In genomic region chr17:80902197-80903019, GRCh38 we compare ENCODE assay signal across 21 cellular contexts.
DNase-seq lines count a peak whose midpoint lies in the region; ATAC-seq, FAIRE-seq and TF ChIP-seq lines count a peak whose summit lies in the region.
"Had no signal": no experiment of that assay in that cellular context is flagged by ENCODE, and none has a peak within 500 bp of the region (broad histone marks: within the 10 kb centered on the region; RNA-seq: fewer than 3 reads in every experiment).

No MANE protein-coding gene starts in this region.

- no peak for DNase-seq in T-helper 1 cell
- no peak for DNase-seq in GM12891 (ENCODE audit: insufficient read length, low spot score)
- no peak for DNase-seq in activated CD8-positive, alpha-beta T cell treated with anti-CD3 and anti-CD28 coated beads for 36 hours
- DNase-seq in foreskin keratinocyte = no peak
- no peak for DNase-seq in NCI-H2081 (lab: John Stamatoyannopoulos, UW)
- no peak for DNase-seq in NCI-H510A (lab: John Stamatoyannopoulos, UW)
- DNase-seq: 8988T; activated CD4-positive, CD25-positive, alpha-beta regulatory T cell; adrenal gland; DMS 273 treated with DMSO at 0.1 percent for 48 hours; GDM1; NCI-H1436 treated with DMSO at 0.1 percent for 48 hours; NCI-H226; RPMI8226; tibial artery had no signal

- H3K9me3 Mint-ChIP-seq in T-helper 1 cell treated with Interleukin-12 subunit alpha and Interleukin-12 subunit beta and Interleukin-4 antibody, amounts not matched to agents 30 μg/mL and 1 μg/mL, for 36 hours = no peaks in the 10 kb centered on the region
- no peaks in the 10 kb centered on the region for H3K9me3 Mint-ChIP-seq in activated CD8-positive, alpha-beta T cell treated with anti-CD3 and anti-CD28 coated beads for 36 hours
- H3K9me3 Mint-ChIP-seq: CD14-positive monocyte had no signal

- H3K27me3 Mint-ChIP-seq in T-helper 1 cell treated with Interleukin-12 subunit alpha and Interleukin-12 subunit beta and Interleukin-4 antibody, amounts not matched to agents 30 μg/mL and 1 μg/mL, for 36 hours (ENCODE audit: low read depth) = no peaks in the 10 kb centered on the region
- no peaks in the 10 kb centered on the region for H3K27me3 Mint-ChIP-seq in activated CD8-positive, alpha-beta T cell treated with anti-CD3 and anti-CD28 coated beads for 36 hours

- peaks cover 29% of the 10 kb centered on the region for H3K36me3 Mint-ChIP-seq in T-helper 1 cell treated with Interleukin-12 subunit alpha and Interleukin-12 subunit beta and Interleukin-4 antibody, amounts not matched to agents 30 μg/mL and 1 μg/mL, for 36 hours (ENCODE audit: low read depth)
- H3K36me3 Mint-ChIP-seq in activated CD8-positive, alpha-beta T cell treated with anti-CD3 and anti-CD28 coated beads for 36 hours (ENCODE audit: low read depth) = peaks cover 25% of the 10 kb centered on the region

- no peaks in the 10 kb centered on the region for H3K27me3 ChIP-seq in foreskin keratinocyte
- H3K27me3 ChIP-seq: adrenal gland, esophagus muscularis mucosa, left lung, tibial artery had no signal

- no peak for TF ChIP-seq POLR2A in GM12891 (IDR thresholded peaks at IDR 0.05; ENCODE audit: low read depth, low read length)

- H3K4me1 ChIP-seq in foreskin keratinocyte = peaks cover 5% of the 10 kb centered on the region
- H3K4me1 ChIP-seq: esophagus muscularis mucosa had no signal

- no peak for TF ChIP-seq CTCF in activated CD8-positive, alpha-beta T cell treated with anti-CD3 and anti-CD28 coated beads for 36 hours (IDR thresholded peaks at IDR 0.05)
- TF ChIP-seq CTCF in foreskin keratinocyte (conservative IDR thresholded peaks at IDR 0.05) = no peak

- H3K27ac ChIP-seq in foreskin keratinocyte = peak overlapping the region; percentile 98
- H3K27ac ChIP-seq: adrenal gland, esophagus muscularis mucosa, left lung had no signal

- FAIRE-seq in GM12891 (lab: Jason Lieb, UNC) = peak; percentile 47
- FAIRE-seq: HTR-8/SVneo had no signal

- intact Hi-C loops in activated CD8-positive, alpha-beta T cell treated with anti-CD3 and anti-CD28 coated beads for 36 hours (cut with micrococcal nuclease) = no loop called here

- POLR2A ChIA-PET in activated CD8-positive, alpha-beta T cell treated with anti-CD3 and anti-CD28 coated beads for 36 hours (lab: Charles Lee) = no interaction called here

- no peak for ATAC-seq in activated CD8-positive, alpha-beta T cell treated with anti-CD3 and anti-CD28 coated beads for 36 hours
- ATAC-seq in foreskin keratinocyte (no peak), GM19455 (IDR thresholded peaks at IDR 0.05; ENCODE audit: unreplicated experiment) (no peak)
- ATAC-seq: left lung had no signal

- CTCF ChIA-PET in activated CD8-positive, alpha-beta T cell treated with anti-CD3 and anti-CD28 coated beads for 36 hours (lab: Charles Lee) = interaction anchor here (2.2 kb wide), 1 partner anchor 37 kb away, joined by 8 read pairs; no protein-coding TSS in a partner anchor

- H3K4me3 Mint-ChIP-seq in T-helper 1 cell treated with Interleukin-12 subunit alpha and Interleukin-12 subunit beta and Interleukin-4 antibody, amounts not matched to agents 30 μg/mL and 1 μg/mL, for 36 hours = no peak overlapping the region
- H3K4me3 Mint-ChIP-seq in activated CD8-positive, alpha-beta T cell treated with anti-CD3 and anti-CD28 coated beads for 36 hours = no peak overlapping the region
- H3K4me3 Mint-ChIP-seq: CD14-positive monocyte had no signal

- peaks cover 34% of the 10 kb centered on the region for H3K4me1 Mint-ChIP-seq in T-helper 1 cell treated with Interleukin-12 subunit alpha and Interleukin-12 subunit beta and Interleukin-4 antibody, amounts not matched to agents 30 μg/mL and 1 μg/mL, for 36 hours (ENCODE audit: low read depth)
- H3K4me1 Mint-ChIP-seq in activated CD8-positive, alpha-beta T cell treated with anti-CD3 and anti-CD28 coated beads for 36 hours (ENCODE audit: low read depth) = peaks cover 38% of the 10 kb centered on the region
- H3K4me1 Mint-ChIP-seq: CD14-positive monocyte had no signal

- H3K27ac Mint-ChIP-seq in T-helper 1 cell treated with Interleukin-12 subunit alpha and Interleukin-12 subunit beta and Interleukin-4 antibody, amounts not matched to agents 30 μg/mL and 1 μg/mL, for 36 hours = peak overlapping the region; percentile 85
- H3K27ac Mint-ChIP-seq in activated CD8-positive, alpha-beta T cell treated with anti-CD3 and anti-CD28 coated beads for 36 hours = peak overlapping the region; percentile 75

TF ChIP-seq in GM12891, 5 proteins besides CTCF, POLR2A, EP300 and RAD21:
- TF ChIP-seq SPI1 (IDR thresholded peaks at IDR 0.05; ENCODE audit: low read depth, low read length) = no peak
- no peak for TF ChIP-seq POU2F2 (IDR thresholded peaks at IDR 0.05; ENCODE audit: low read depth, low read length)
- TF ChIP-seq TAF1 (IDR thresholded peaks at IDR 0.05; ENCODE audit: low read depth, low read length) = no peak
- no peak for TF ChIP-seq POLR2AphosphoS5 (IDR thresholded peaks at IDR 0.05; ENCODE audit: low read depth, low read length)
- no peak for TF ChIP-seq PAX5 (IDR thresholded peaks at IDR 0.05; ENCODE audit: insufficient read depth, low read length, severe bottlenecking)
